In the genomic region with DNA sequence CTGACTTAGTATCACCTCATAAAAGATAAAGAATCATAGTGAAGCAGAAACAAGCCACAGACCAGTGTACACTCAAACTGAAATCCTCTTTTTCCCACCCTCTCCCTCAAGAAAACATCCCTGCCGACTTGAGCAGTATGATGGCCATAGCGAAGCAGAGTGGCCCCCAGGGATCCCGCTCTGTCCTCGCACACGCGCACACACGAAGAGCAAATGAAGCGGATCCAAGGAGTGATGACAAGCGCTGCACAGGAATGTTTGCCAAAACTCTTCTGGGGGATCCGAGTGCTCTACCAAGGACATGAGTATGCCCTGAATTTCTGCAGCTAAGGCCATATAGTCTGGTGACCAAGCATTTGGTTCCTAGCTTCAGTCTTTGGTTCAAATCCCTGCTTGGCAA, we compare ENCODE assay signal across 27 cellular contexts.
"Had no signal": no experiment of that assay in that cellular context is flagged by ENCODE, and none has a peak within 500 bp of the region (broad histone marks: within the 10 kb centered on the region; RNA-seq: fewer than 3 reads in every experiment).

No MANE protein-coding gene starts in this region.

- ATAC-seq: naive thymus-derived CD8-positive, alpha-beta T cell; natural killer cell treated with Interleukin-12 subunit alpha and Interleukin-12 subunit beta and Interleukin-15 and Interleukin-18, amount 100 ng/mL, for 72 hours; psoas muscle; right cardiac atrium; right lobe of liver; stimulated activated effector memory CD8-positive, alpha-beta T cell treated with anti-CD3 and anti-CD28 coated beads, Interleukin-12 subunit alpha, Interleukin-12 subunit beta, amount 100 ng/mL, for 72 hours; stimulated activated naive B cell treated with anti-CD40 and anti-IgM and Interleukin-4, amounts not matched to agents 10 μg/mL and 1 μg/mL and 100 μg/mL, for 72 hours; upper lobe of right lung had no signal

- H3K9ac ChIP-seq: neural progenitor cell, parathyroid adenoma had no signal

- H3K9me3 ChIP-seq: ovary, psoas muscle, right lobe of liver, sigmoid colon, stomach, thoracic aorta, tibial artery, transverse colon, upper lobe of right lung, uterus had no signal

- H3K4me1 ChIP-seq: parathyroid adenoma, upper lobe of right lung, uterus had no signal

- H3K4me1 Mint-ChIP-seq: naive thymus-derived CD8-positive, alpha-beta T cell; stimulated activated effector memory CD8-positive, alpha-beta T cell treated with anti-CD3 and anti-CD28 coated beads, Interleukin-12 subunit alpha, Interleukin-12 subunit beta, amount 100 ng/mL, for 72 hours; stimulated activated naive B cell treated with anti-CD40 and anti-IgM and Interleukin-4, amounts not matched to agents 10 μg/mL and 1 μg/mL and 100 μg/mL, for 72 hours had no signal

- FAIRE-seq: small intestine had no signal

- DNase-seq: naive thymus-derived CD8-positive, alpha-beta T cell; occipital lobe; ovary; psoas muscle; right lobe of liver; sigmoid colon; small intestine; stimulated activated CD4-positive, alpha-beta T cell treated with anti-CD3 and anti-CD28 coated beads, Interleukin-15, amount 100 ng/mL, for 24 hours; stimulated activated CD4-positive, alpha-beta T cell treated with anti-CD3 and anti-CD28 coated beads, Interleukin-2, amount 100 ng/mL, for 24 hours; stimulated activated CD4-positive, alpha-beta T cell treated with anti-CD3 and anti-CD28 coated beads, Interleukin-2, amount 100 ng/mL, for 48 hours; stimulated activated CD4-positive, alpha-beta T cell treated with anti-CD3 and anti-CD28 coated beads, Interleukin-4, amount 100 ng/mL, for 24 hours; stimulated activated naive B cell treated with anti-CD40 and anti-IgM and Interleukin-4, amounts not matched to agents 10 μg/mL and 1 μg/mL and 100 μg/mL, for 72 hours; stimulated activated naive CD4-positive, alpha-beta T cell treated with Interleukin-2 at 50 U/mL for 16 hours; stomach; tibial artery; transverse colon; upper lobe of right lung; uterus had no signal

- H3K4me3 Mint-ChIP-seq: naive thymus-derived CD8-positive, alpha-beta T cell; natural killer cell treated with Interleukin-12 subunit alpha and Interleukin-12 subunit beta and Interleukin-15 and Interleukin-18, amount 100 ng/mL, for 72 hours; neural progenitor cell; stimulated activated effector memory CD8-positive, alpha-beta T cell treated with anti-CD3 and anti-CD28 coated beads, Interleukin-12 subunit alpha, Interleukin-12 subunit beta, amount 100 ng/mL, for 72 hours; stimulated activated naive B cell treated with anti-CD40 and anti-IgM and Interleukin-4, amounts not matched to agents 10 μg/mL and 1 μg/mL and 100 μg/mL, for 72 hours; stimulated activated naive CD8-positive, alpha-beta T cell treated with anti-CD3 and anti-CD28 coated beads, Interleukin-15, Interleukin-2, amounts not matched to agents 100 ng/mL and 50 ng/mL, for 24 hours; type B pancreatic cell had no signal

- H3K36me3 ChIP-seq: neural progenitor cell, ovary, right lobe of liver, sigmoid colon, stomach, thoracic aorta, tibial artery, transverse colon, upper lobe of right lung, uterus had no signal

- H3K27ac Mint-ChIP-seq: naive thymus-derived CD8-positive, alpha-beta T cell; natural killer cell treated with Interleukin-12 subunit alpha and Interleukin-12 subunit beta and Interleukin-15 and Interleukin-18, amount 100 ng/mL, for 72 hours; neural progenitor cell; progenitor cell of endocrine pancreas; stimulated activated effector memory CD8-positive, alpha-beta T cell treated with anti-CD3 and anti-CD28 coated beads, Interleukin-12 subunit alpha, Interleukin-12 subunit beta, amount 100 ng/mL, for 72 hours; stimulated activated naive B cell treated with anti-CD40 and anti-IgM and Interleukin-4, amounts not matched to agents 10 μg/mL and 1 μg/mL and 100 μg/mL, for 72 hours; stimulated activated naive CD8-positive, alpha-beta T cell treated with anti-CD3 and anti-CD28 coated beads, Interleukin-15, Interleukin-2, amounts not matched to agents 100 ng/mL and 50 ng/mL, for 24 hours; type B pancreatic cell had no signal

- H3K27ac ChIP-seq: neural progenitor cell, ovary, parathyroid adenoma, psoas muscle, right lobe of liver, sigmoid colon, stomach, thoracic aorta, tibial artery, transverse colon, upper lobe of right lung, uterus had no signal

- H3K9me3 Mint-ChIP-seq: natural killer cell treated with Interleukin-12 subunit alpha and Interleukin-12 subunit beta and Interleukin-15 and Interleukin-18, amount 100 ng/mL, for 72 hours; stimulated activated effector memory CD8-positive, alpha-beta T cell treated with anti-CD3 and anti-CD28 coated beads, Interleukin-12 subunit alpha, Interleukin-12 subunit beta, amount 100 ng/mL, for 72 hours; stimulated activated naive CD8-positive, alpha-beta T cell treated with anti-CD3 and anti-CD28 coated beads, Interleukin-15, Interleukin-2, amounts not matched to agents 100 ng/mL and 50 ng/mL, for 24 hours; type B pancreatic cell had no signal

- H3K27me3 Mint-ChIP-seq: progenitor cell of endocrine pancreas, type B pancreatic cell had no signal

- H3K36me3 Mint-ChIP-seq: natural killer cell treated with Interleukin-12 subunit alpha and Interleukin-12 subunit beta and Interleukin-15 and Interleukin-18, amount 100 ng/mL, for 72 hours; neural progenitor cell; stimulated activated effector memory CD8-positive, alpha-beta T cell treated with anti-CD3 and anti-CD28 coated beads, Interleukin-12 subunit alpha, Interleukin-12 subunit beta, amount 100 ng/mL, for 72 hours; type B pancreatic cell had no signal

- H3K4me3 ChIP-seq: neural progenitor cell, ovary, psoas muscle, right lobe of liver, sigmoid colon, stomach, thoracic aorta, tibial artery, transverse colon, upper lobe of right lung, uterus had no signal
